ENCODE assay signal across 2 cellular contexts in genomic region chr12:5037795-5038357, GRCh38.
TF ChIP-seq lines count a peak whose summit lies in the region.

No MANE protein-coding gene starts in this region.

TF ChIP-seq in IMR-90, 13 proteins besides CTCF, POLR2A, EP300 and RAD21:
- TF ChIP-seq CHD1 (IDR thresholded peaks at IDR 0.05; ENCODE audit: low read depth, low read length) (no peak), MAZ (IDR thresholded peaks at IDR 0.05; ENCODE audit: borderline replicate concordance, low read depth, low read length) (no peak), RFX5 (IDR thresholded peaks at IDR 0.05; ENCODE audit: low read depth, low read length) (no peak), CEBPB (IDR thresholded peaks at IDR 0.05; ENCODE audit: low read depth, low read length) (peak; percentile 55)
- TF ChIP-seq, protein P1, sequence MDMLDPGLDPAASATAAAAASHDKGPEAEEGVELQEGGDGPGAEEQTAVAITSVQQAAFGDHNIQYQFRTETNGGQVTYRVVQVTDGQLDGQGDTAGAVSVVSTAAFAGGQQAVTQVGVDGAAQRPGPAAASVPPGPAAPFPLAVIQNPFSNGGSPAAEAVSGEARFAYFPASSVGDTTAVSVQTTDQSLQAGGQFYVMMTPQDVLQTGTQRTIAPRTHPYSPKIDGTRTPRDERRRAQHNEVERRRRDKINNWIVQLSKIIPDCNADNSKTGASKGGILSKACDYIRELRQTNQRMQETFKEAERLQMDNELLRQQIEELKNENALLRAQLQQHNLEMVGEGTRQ (IDR thresholded peaks at IDR 0.05; ENCODE audit: low read depth, low read length), result no peak

TF ChIP-seq in H1, 55 proteins besides CTCF, POLR2A, EP300 and RAD21:
- TF ChIP-seq, protein P2, sequence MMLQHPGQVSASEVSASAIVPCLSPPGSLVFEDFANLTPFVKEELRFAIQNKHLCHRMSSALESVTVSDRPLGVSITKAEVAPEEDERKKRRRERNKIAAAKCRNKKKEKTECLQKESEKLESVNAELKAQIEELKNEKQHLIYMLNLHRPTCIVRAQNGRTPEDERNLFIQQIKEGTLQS (IDR thresholded peaks at IDR 0.05; ENCODE audit: insufficient read depth, low read depth, low read length), result no peak
- TF ChIP-seq SRF (IDR thresholded peaks at IDR 0.05; ENCODE audit: low read depth, low read length) (no peak), CEBPB (IDR thresholded peaks at IDR 0.05; ENCODE audit: low read depth, low read length) (peak; percentile 63; the same call in 1 of the 2 replicates), SP2 (IDR thresholded peaks at IDR 0.05; ENCODE audit: low read length) (no peak), SP1 (IDR thresholded peaks at IDR 0.05; ENCODE audit: low read depth, low read length) (peak; percentile 64; the same call in 1 of the 2 replicates), BCL11A (IDR thresholded peaks at IDR 0.05; ENCODE audit: low read depth in 2 of 2, low read length in 2 of 2) (no peak), GABPA (IDR thresholded peaks at IDR 0.05; ENCODE audit: borderline replicate concordance, insufficient read depth, low read length) (no peak), RBBP5 (IDR thresholded peaks at IDR 0.05; ENCODE audit: borderline replicate concordance, low read depth, low read length) (no peak)
- TF ChIP-seq, protein P3, sequence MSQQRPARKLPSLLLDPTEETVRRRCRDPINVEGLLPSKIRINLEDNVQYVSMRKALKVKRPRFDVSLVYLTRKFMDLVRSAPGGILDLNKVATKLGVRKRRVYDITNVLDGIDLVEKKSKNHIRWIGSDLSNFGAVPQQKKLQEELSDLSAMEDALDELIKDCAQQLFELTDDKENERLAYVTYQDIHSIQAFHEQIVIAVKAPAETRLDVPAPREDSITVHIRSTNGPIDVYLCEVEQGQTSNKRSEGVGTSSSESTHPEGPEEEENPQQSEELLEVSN (IDR thresholded peaks at IDR 0.05), result no peak
